24 cellular contexts compared by ENCODE assay signal in the genomic region with DNA sequence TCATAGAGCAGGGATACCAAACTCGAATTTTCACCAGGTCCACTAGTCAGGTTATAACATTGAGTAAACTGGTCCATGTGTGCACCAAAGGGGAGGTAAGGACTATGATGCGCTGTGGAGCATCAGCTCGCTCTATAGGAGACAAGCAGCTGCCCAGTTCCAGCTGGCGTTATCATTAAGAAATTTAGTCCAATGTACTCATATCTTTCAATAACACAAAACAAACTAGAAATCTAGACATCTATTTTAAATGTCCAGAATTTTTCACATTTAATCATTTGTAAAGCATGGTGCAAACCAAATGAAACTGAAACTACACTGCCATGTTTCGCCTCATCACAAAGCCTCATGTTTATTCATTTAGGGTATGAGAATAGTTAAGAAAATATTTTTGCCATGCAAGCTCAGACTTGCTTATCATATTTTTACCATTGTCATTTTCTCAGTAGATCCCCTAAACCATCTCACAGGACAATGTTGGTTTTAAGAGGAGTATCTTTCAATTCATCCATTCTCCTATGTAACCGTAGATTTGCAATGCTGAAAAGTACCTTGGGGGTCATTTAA. TPM values are rescaled to one million over a fixed set of nuclear protein-coding genes. Genes with fewer than 3 reads are reported as not detected.
A peak's percentile ranks its signal among the peaks of the same experiment; 100 is the strongest.
DNase-seq lines count a peak whose midpoint lies in the region; ATAC-seq, FAIRE-seq and TF ChIP-seq lines count a peak whose summit lies in the region.
"Had no signal": no experiment of that assay in that cellular context is flagged by ENCODE, and none has a peak within 500 bp of the region (broad histone marks: within the 10 kb centered on the region; RNA-seq: fewer than 3 reads in every experiment).

No MANE protein-coding gene starts in this region.

- H4K91ac ChIP-seq in IMR-90 (ENCODE audit: insufficient read depth, low read depth, low read length): peak overlapping the region; percentile 93

- intact Hi-C loops in IMR-90 (cut with micrococcal nuclease): loop anchor here (2.0 kb wide), 1 partner anchor 15 kb away; no protein-coding TSS in a partner anchor
- intact Hi-C loops in endothelial cell of umbilical vein (cut with micrococcal nuclease): loop anchor here (10.0 kb wide), 1 partner anchor 665 kb away; a partner anchor contains a TSS

- H2BK15ac ChIP-seq in IMR-90 (ENCODE audit: low read depth, low read length): peak overlapping the region; percentile 39

- peak overlapping the region; percentile 82 for H3K14ac ChIP-seq in IMR-90 (replicated peaks; ENCODE audit: low read depth, low read length)

- TF ChIP-seq CTCF in IMR-90 (conservative IDR thresholded peaks at IDR 0.05; ENCODE audit: low read depth, low read length) (no peak), endothelial cell of umbilical vein (IDR thresholded peaks at IDR 0.05; ENCODE audit: extremely low read depth in 1 of 2, insufficient read depth in 1 of 2, low read depth in 1 of 2, low read length in 2 of 2) (no peak), osteoblast (IDR thresholded peaks at IDR 0.05; ENCODE audit: extremely low read depth, low read depth, low read length) (no peak)

- peak overlapping the region; percentile 74 for H3K18ac ChIP-seq in IMR-90 (ENCODE audit: low read depth, low read length)

- H2AK5ac ChIP-seq in IMR-90 (ENCODE audit: low read depth, low read length): peak overlapping the region; percentile 92

- CTCF ChIA-PET in IMR-90 (lab: Yijun Ruan, JAX) (interaction anchor here (1.0 kb wide), 1 partner anchor 104 kb away, joined by 3 read pairs; no protein-coding TSS in a partner anchor), endothelial cell of umbilical vein (lab: Charles Lee) (interaction anchor here (0.9 to 3.4 kb wide), 2 partner anchors 15 to 24 kb away, joined by 4 to 16 read pairs; no protein-coding TSS in a partner anchor)

- in situ Hi-C loops in IMR-90 (cut with MboI; ENCODE audit: low sequenced_read_pairs): no loop called here
- in situ Hi-C loops in KBM-7 (cut with MboI; ENCODE audit: low pct_unique_long_range_greater_than_20kb, low sequenced_read_pairs): no loop called here

- H2BK120ac ChIP-seq in IMR-90 (ENCODE audit: low read depth, low read length): peak overlapping the region; percentile 93

- H3K9me3 Mint-ChIP-seq in effector memory CD8-positive, alpha-beta T cell: peaks cover 0 to 4% of the 10 kb centered on the region in 2 donors
- H3K9me3 Mint-ChIP-seq: activated CD4-positive, alpha-beta T cell treated with anti-CD3 and anti-CD28 coated beads, Interleukin-2, amount 10 ng/mL, durations not matched to agents 24 days and 14 days had no signal

- no peak overlapping the region for H3K4me3 Mint-ChIP-seq in effector memory CD8-positive, alpha-beta T cell
- H3K4me3 Mint-ChIP-seq: activated CD4-positive, alpha-beta T cell treated with anti-CD3 and anti-CD28 coated beads, Interleukin-2, amount 10 ng/mL, durations not matched to agents 24 days and 14 days; activated CD8-positive, alpha-beta memory T cell treated with anti-CD3 and anti-CD28 coated beads, Interleukin-2, amount 10 ng/mL, durations not matched to agents 7 days and 5 days; activated naive CD8-positive, alpha-beta T cell; CD14-positive monocyte; nephron progenitor cell had no signal

- H3K4ac ChIP-seq in IMR-90 (ENCODE audit: low read depth, low read length): peak overlapping the region; percentile 79

- no peak overlapping the region for H3K27ac Mint-ChIP-seq in effector memory CD8-positive, alpha-beta T cell
- H3K27ac Mint-ChIP-seq: activated CD4-positive, alpha-beta T cell treated with anti-CD3 and anti-CD28 coated beads, Interleukin-2, amount 10 ng/mL, durations not matched to agents 24 days and 14 days; activated CD8-positive, alpha-beta memory T cell treated with anti-CD3 and anti-CD28 coated beads, Interleukin-2, amount 10 ng/mL, durations not matched to agents 7 days and 5 days; CD14-positive monocyte; nephron progenitor cell had no signal

- dilution Hi-C loops in IMR-90 (cut with HindIII; ENCODE audit: low sequenced_read_pairs, unreplicated experiment) (loop anchor here (25.0 kb wide), 1 partner anchor 232 kb away; no protein-coding TSS in a partner anchor), endothelial cell of umbilical vein (cut with MboI; ENCODE audit: extremely low pct_ligation_motif_present, low sequenced_read_pairs) (loop anchor here (25.0 kb wide), 1 partner anchor 93 kb away; a partner anchor contains a TSS)

- H4K20me1 ChIP-seq in IMR-90 (ENCODE audit: insufficient read depth, low read length) (no peaks in the 10 kb centered on the region), endothelial cell of umbilical vein (replicated peaks; ENCODE audit: control insufficient read depth, extremely low read depth, insufficient read depth, low read length) (no peaks in the 10 kb centered on the region), osteoblast (ENCODE audit: insufficient read depth, low read length) (no peaks in the 10 kb centered on the region)

- peaks cover 0 to 3% of the 10 kb centered on the region in 2 experiments; a peak in 1 of 4 replicates for H3K79me1 ChIP-seq in IMR-90 (ENCODE audit: low read depth in 1 of 2, low read length in 2 of 2)

- FAIRE-seq in GM19239 (lab: Jason Lieb, UNC) (peak; percentile 23), endothelial cell of umbilical vein (lab: Jason Lieb, UNC) (no peak)
- FAIRE-seq: D721Med had no signal

- H3K36me3 ChIP-seq in IMR-90 (ENCODE audit: control insufficient read depth, insufficient read depth, low read length) (no peaks in the 10 kb centered on the region), endothelial cell of umbilical vein (ENCODE audit: control insufficient read depth in 2 of 2, extremely low read depth in 1 of 2, insufficient read depth in 2 of 2, low read length in 2 of 2) (no peaks in the 10 kb centered on the region), osteoblast (ENCODE audit: insufficient read depth, low read length) (no peaks in the 10 kb centered on the region)
- H3K36me3 ChIP-seq: heart right ventricle, left lung, SJCRH30 had no signal

- H4K8ac ChIP-seq in IMR-90 (ENCODE audit: low read depth in 2 of 2, low read length in 2 of 2): peak overlapping the region; percentile 78 to 84

- no peaks in the 10 kb centered on the region for H3K36me3 Mint-ChIP-seq in effector memory CD8-positive, alpha-beta T cell (ENCODE audit: insufficient read depth)
- H3K36me3 Mint-ChIP-seq: activated CD8-positive, alpha-beta memory T cell treated with anti-CD3 and anti-CD28 coated beads, Interleukin-2, amount 10 ng/mL, durations not matched to agents 7 days and 5 days; activated naive CD8-positive, alpha-beta T cell; CD14-positive monocyte had no signal

- peak overlapping the region; percentile 54; the same call in 1 of the 2 replicates for H3K4me2 ChIP-seq in IMR-90 (ENCODE audit: low read depth, low read length)
- H3K4me2 ChIP-seq in endothelial cell of umbilical vein (ENCODE audit: insufficient read depth, low read length): peak overlapping the region; percentile 88
- no peak overlapping the region for H3K4me2 ChIP-seq in osteoblast (ENCODE audit: insufficient read depth, low read length)
- H3K4me2 ChIP-seq: PC-9 had no signal

- H3K79me2 ChIP-seq in endothelial cell of umbilical vein (ENCODE audit: control insufficient read depth, insufficient read depth, low read length) (no peaks in the 10 kb centered on the region), osteoblast (ENCODE audit: insufficient read depth, low read length) (no peaks in the 10 kb centered on the region)

- peak overlapping the region; percentile 98 for H2BK20ac ChIP-seq in IMR-90 (ENCODE audit: low read depth, low read length)

- WGBS in IMR-90 (ENCODE audit: extremely low coverage in 2 of 2, insufficient read length in 1 of 2), 2 experiments: 100% methylated on average over 1 of the region's 6 CpGs; no CpG with 5 or more reads in 1 of the 2 experiments

- H3K9ac ChIP-seq in IMR-90 (ENCODE audit: low read depth, low read length) (no peak overlapping the region; the same call in 1 of the 2 replicates), endothelial cell of umbilical vein (replicated peaks; ENCODE audit: extremely low read depth, insufficient read depth, low read length) (no peak overlapping the region)

- H3K27me3 ChIP-seq in IMR-90 (ENCODE audit: control insufficient read depth, insufficient read depth, low read length) (no peaks in the 10 kb centered on the region), endothelial cell of umbilical vein (ENCODE audit: control insufficient read depth in 2 of 2, insufficient read depth in 2 of 2, low read length in 2 of 2) (no peaks in the 10 kb centered on the region), osteoblast (ENCODE audit: insufficient read depth, low read length) (no peaks in the 10 kb centered on the region)
- H3K27me3 ChIP-seq: heart right ventricle, left lung, SJCRH30 had no signal

- H3K4me3 ChIP-seq in IMR-90 (ENCODE audit: insufficient read depth, low read depth, low read length): no peak overlapping the region
- H3K4me3 ChIP-seq in endothelial cell of umbilical vein (replicated peaks in 1 of 3; ENCODE audit: insufficient read depth in 1 of 3, low read depth in 1 of 3, low read length in 3 of 3): no peak overlapping the region
- H3K4me3 ChIP-seq in osteoblast (ENCODE audit: insufficient read depth, low read length): no peak overlapping the region
- H3K4me3 ChIP-seq: heart right ventricle, left lung, PC-9, SJCRH30 had no signal

- H3K23ac ChIP-seq in IMR-90 (ENCODE audit: low read depth, low read length): peak overlapping the region; percentile 61; the same call in 1 of the 2 replicates

- TF ChIP-seq POLR2A in IMR-90 (IDR thresholded peaks at IDR 0.05; ENCODE audit: low read depth, low read length) (no peak), endothelial cell of umbilical vein (IDR thresholded peaks at IDR 0.05; ENCODE audit: low read depth, low read length) (no peak)

- peak overlapping the region; percentile 90 for H3K56ac ChIP-seq in IMR-90 (ENCODE audit: extremely low read depth, insufficient read depth, low read length)

- H3K27me3 Mint-ChIP-seq in effector memory CD8-positive, alpha-beta T cell: no peaks in the 10 kb centered on the region
- H3K27me3 Mint-ChIP-seq: activated CD4-positive, alpha-beta T cell treated with anti-CD3 and anti-CD28 coated beads, Interleukin-2, amount 10 ng/mL, durations not matched to agents 24 days and 14 days had no signal

- H3K9me3 ChIP-seq in IMR-90 (ENCODE audit: control insufficient read depth, insufficient read depth, low read length): no peaks in the 10 kb centered on the region
- no peaks in the 10 kb centered on the region for H3K9me3 ChIP-seq in endothelial cell of umbilical vein (replicated peaks; ENCODE audit: control insufficient read depth, insufficient read depth, low read length)
- H3K9me3 ChIP-seq in osteoblast (ENCODE audit: low read depth, low read length): no peaks in the 10 kb centered on the region
- H3K9me3 ChIP-seq: left lung, SJCRH30 had no signal

- BruUV-seq in IMR-90 (replicated peaks; lab: Mats Ljungman, UMichigan) (no TSS peak), endothelial cell of umbilical vein (replicated peaks; lab: Mats Ljungman, UMichigan) (no TSS peak)

- H4K5ac ChIP-seq in IMR-90 (ENCODE audit: low read depth, low read length): peak overlapping the region; percentile 19; the same call in 1 of the 2 replicates

- H3K9me1 ChIP-seq in IMR-90 (ENCODE audit: insufficient read depth, low read length): no peaks in the 10 kb centered on the region
- no peaks in the 10 kb centered on the region for H3K9me1 ChIP-seq in endothelial cell of umbilical vein (replicated peaks; ENCODE audit: control insufficient read depth, extremely low read depth, insufficient read depth, low read length)

- peaks cover 13% of the 10 kb centered on the region for H3K4me1 ChIP-seq in IMR-90 (ENCODE audit: control insufficient read depth, insufficient read depth, low read length)
- H3K4me1 ChIP-seq in endothelial cell of umbilical vein (ENCODE audit: control insufficient read depth, extremely low read depth, insufficient read depth, low read length): peaks cover 36% of the 10 kb centered on the region
- H3K4me1 ChIP-seq in osteoblast (ENCODE audit: insufficient read depth, low read length): peaks cover 53% of the 10 kb centered on the region
- H3K4me1 ChIP-seq: SJCRH30 had no signal

- no peak for ATAC-seq in IMR-90 (ENCODE audit: low read depth)
- no peak for ATAC-seq in effector memory CD8-positive, alpha-beta T cell (replicated peaks)
- no peak for ATAC-seq in HG03565 (IDR thresholded peaks at IDR 0.05; ENCODE audit: unreplicated experiment)
- ATAC-seq: activated CD8-positive, alpha-beta memory T cell treated with anti-CD3 and anti-CD28 coated beads, Interleukin-2, amount 10 ng/mL, durations not matched to agents 7 days and 5 days; heart right ventricle had no signal

- H2AFZ ChIP-seq in IMR-90 (replicated peaks; ENCODE audit: low read length, poor library complexity): no peak overlapping the region
- no peak overlapping the region for H2AFZ ChIP-seq in endothelial cell of umbilical vein (ENCODE audit: low read depth, low read length)
- H2AFZ ChIP-seq in osteoblast (ENCODE audit: low read length): no peak overlapping the region
- H2AFZ ChIP-seq: PC-9 had no signal

- DNase-seq in GM19239 (ENCODE audit: insufficient read length, low spot score): no peak
- DNase-seq in IMR-90: no peak
- DNase-seq in endothelial cell of umbilical vein (ENCODE audit: low read depth, low spot score): no peak
- DNase-seq in osteoblast (ENCODE audit: insufficient read length, low spot score, missing footprints): no peak
- no peak for DNase-seq in activated gamma-delta T cell treated with Interleukin-2 at 50 U/mL for 16 hours
- DNase-seq in effector memory CD8-positive, alpha-beta T cell: no peak
- DNase-seq in KBM-7: no peak
- DNase-seq: activated CD4-positive, alpha-beta T cell treated with anti-CD3 and anti-CD28 coated beads, Interleukin-2, amount 10 ng/mL, durations not matched to agents 24 days and 14 days; activated CD8-positive, alpha-beta memory T cell treated with anti-CD3 and anti-CD28 coated beads, Interleukin-2, amount 10 ng/mL, durations not matched to agents 7 days and 5 days; H7; heart right ventricle; Karpas-422; left lung; NCI-H187 treated with DMSO at 0.1 percent for 48 hours; NCI-H345; nephron progenitor cell; PC-9; SJCRH30; stimulated activated CD4-positive, alpha-beta T cell treated with anti-CD3 and anti-CD28 coated beads, Interleukin-1b, Interleukin-23, amount 100 ng/mL, for 48 hours; T-helper 2 cell had no signal

- no peak for TF ChIP-seq RAD21 in IMR-90 (IDR thresholded peaks at IDR 0.05; ENCODE audit: low read length)

- peak overlapping the region; percentile 79 for H3K27ac ChIP-seq in IMR-90 (ENCODE audit: insufficient read depth, low read length)
- H3K27ac ChIP-seq in endothelial cell of umbilical vein (ENCODE audit: insufficient read depth, low read depth, low read length): peak overlapping the region; percentile 84
- peak overlapping the region; percentile 96 for H3K27ac ChIP-seq in osteoblast (ENCODE audit: low read depth, low read length)
- H3K27ac ChIP-seq: heart right ventricle, left lung, PC-9, SJCRH30 had no signal

- POLR2A ChIA-PET in IMR-90 (lab: Charles Lee; ENCODE audit: unreplicated experiment) (interaction anchor here (0.6 kb wide), 1 partner anchor 99 kb away, joined by 3 read pairs; no protein-coding TSS in a partner anchor), endothelial cell of umbilical vein (lab: Charles Lee) (no interaction called here)

- H3K4me1 Mint-ChIP-seq in effector memory CD8-positive, alpha-beta T cell (ENCODE audit: low read depth in 2 of 2): no peaks in the 10 kb centered on the region
- H3K4me1 Mint-ChIP-seq: activated CD4-positive, alpha-beta T cell treated with anti-CD3 and anti-CD28 coated beads, Interleukin-2, amount 10 ng/mL, durations not matched to agents 24 days and 14 days; activated CD8-positive, alpha-beta memory T cell treated with anti-CD3 and anti-CD28 coated beads, Interleukin-2, amount 10 ng/mL, durations not matched to agents 7 days and 5 days; CD14-positive monocyte had no signal

- no peak overlapping the region for H2AK9ac ChIP-seq in IMR-90 (replicated peaks; ENCODE audit: low read depth, low read length, poor library complexity)

- peak overlapping the region; percentile 88 for H2BK5ac ChIP-seq in IMR-90 (ENCODE audit: low read depth, low read length, poor library complexity, severe bottlenecking)

RNA-seq across cellular contexts. Expression of a gene that starts 50.9 kb away (rescaled TPM):
- total RNA-seq in IMR-90 (2012; rRNA removed) (0.54 and 0.56 TPM in 2 replicates), endothelial cell of umbilical vein (0.16 TPM in 1 of 2 replicates, not detected in the other), osteoblast (0.29 and 0.72 TPM in 2 replicates)
- polyA plus RNA-seq in IMR-90 (2012; rRNA removed) (0.19 and 0.24 TPM in 2 replicates), endothelial cell of umbilical vein (0.03 TPM in 2 replicates)
- polyA plus RNA-seq in IMR-90 (2012; cell fraction: cytosol; rRNA removed): 0.02 and 0.13 TPM in 2 replicates
- 0.15 and 0.34 TPM in 2 replicates for polyA plus RNA-seq in IMR-90 (2012; cell fraction: nucleus; rRNA removed; ENCODE audit: low replicate concordance)
- polyA plus RNA-seq in endothelial cell of umbilical vein (2011; cell fraction: cytosol; rRNA removed): 0.03 and 0.04 TPM in 2 replicates
- polyA plus RNA-seq in endothelial cell of umbilical vein (2011; cell fraction: nucleus; rRNA removed): 0.24 and 0.38 TPM in 2 replicates
- not detected in 2 replicates for polyA plus RNA-seq in endothelial cell of umbilical vein (2012)
- not detected in 2 replicates for polyA minus RNA-seq in endothelial cell of umbilical vein
- polyA minus RNA-seq in endothelial cell of umbilical vein (2011; cell fraction: cytosol; rRNA and poly(A)+ RNA removed): not detected
- 0.29 and 0.63 TPM in 2 replicates for polyA minus RNA-seq in endothelial cell of umbilical vein (2011; cell fraction: nucleus; rRNA and poly(A)+ RNA removed)
- total RNA-seq: activated CD4-positive, alpha-beta T cell treated with anti-CD3 and anti-CD28 coated beads, Interleukin-2, amount 10 ng/mL, durations not matched to agents 24 days and 14 days; H7; PC-9 had no signal
- polyA plus RNA-seq: CD14-positive monocyte had no signal
